9 cellular contexts compared by ENCODE assay signal in the genomic region with DNA sequence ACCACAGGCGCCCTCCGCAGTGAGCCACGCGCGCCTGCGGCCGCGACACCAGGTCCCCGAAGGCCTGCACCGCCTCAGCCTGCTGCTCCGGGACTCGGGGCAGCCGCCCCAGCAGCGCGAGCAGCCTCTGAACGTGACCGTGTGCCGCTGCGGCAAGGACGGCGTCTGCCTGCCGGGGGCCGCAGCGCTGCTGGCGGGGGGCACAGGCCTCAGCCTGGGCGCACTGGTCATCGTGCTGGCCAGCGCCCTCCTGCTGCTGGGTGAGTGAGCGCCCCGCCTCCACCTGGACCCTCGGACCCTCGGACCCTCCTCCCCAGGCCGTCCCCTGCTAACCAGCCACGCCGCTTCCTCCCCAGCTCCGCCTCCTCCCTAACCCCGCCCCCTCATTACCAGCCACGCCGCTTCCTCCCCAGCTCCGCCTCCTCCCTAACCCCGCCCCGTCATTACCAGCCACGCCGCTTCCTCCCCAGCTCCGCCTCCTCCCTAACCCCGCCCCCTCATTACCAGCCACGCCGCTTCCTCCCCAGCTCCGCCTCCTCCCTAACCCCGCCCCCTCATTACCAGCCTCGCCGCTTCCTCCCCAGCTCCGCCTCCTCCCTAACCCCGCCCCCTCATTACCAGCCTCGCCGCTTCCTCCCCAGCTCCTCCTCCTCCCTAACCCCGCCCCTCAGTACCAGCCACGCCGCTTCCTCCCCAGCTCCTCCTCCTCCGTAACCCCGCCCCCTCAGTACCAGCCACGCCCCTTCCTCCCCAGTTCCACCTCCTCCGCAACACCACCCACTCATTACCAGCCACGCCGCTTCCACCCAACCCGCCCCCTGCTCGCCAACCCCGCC. TPM values are rescaled to one million over a fixed set of nuclear protein-coding genes. Genes with fewer than 3 reads are reported as not detected.
DNase-seq lines count a peak whose midpoint lies in the region; FAIRE-seq and TF ChIP-seq lines count a peak whose summit lies in the region.
"Not testable (repeated sequence)": the region's sequence is repeated elsewhere in the genome, so short reads cannot be mapped to it uniquely, and the experiment has no call there.
"Had no signal": no experiment of that assay in that cellular context is flagged by ENCODE, and none has a peak within 500 bp of the region (broad histone marks: within the 10 kb centered on the region; RNA-seq: fewer than 3 reads in every experiment).

No MANE protein-coding gene starts in this region.

- not testable (repeated sequence) for H3K4me3 Mint-ChIP-seq in progenitor cell of endocrine pancreas (ENCODE audit: low read depth)

- not testable (repeated sequence) for H3K9me3 ChIP-seq in right atrium auricular region; stomach smooth muscle (ENCODE audit: control insufficient read depth in 2 of 2, low read length in 2 of 2)

- H3K36me3 Mint-ChIP-seq in progenitor cell of endocrine pancreas (ENCODE audit: insufficient read depth) = not testable (repeated sequence)

- not testable (repeated sequence) for TF ChIP-seq CTCF in bronchial epithelial cell (IDR thresholded peaks at IDR 0.05; ENCODE audit: insufficient read depth, low read length, severe bottlenecking); right atrium auricular region (IDR thresholded peaks at IDR 0.05); progenitor cell of endocrine pancreas (IDR thresholded peaks at IDR 0.05; ENCODE audit: unreplicated experiment)

- DNase-seq in DMS53 (lab: John Stamatoyannopoulos, UW) (peak; percentile 60), HT1080 (ENCODE audit: low read depth) (peak; percentile 49), OCI-M1 (lab: John Stamatoyannopoulos, UW) (peak; percentile 92), bronchial epithelial cell (ENCODE audit: low read depth) (peak; percentile 64), right atrium auricular region (ENCODE audit: low spot score) (peak; percentile 73), progenitor cell of endocrine pancreas (ENCODE audit: low spot score, unreplicated experiment) (peak; percentile 17)
- DNase-seq in activated CD4-positive, alpha-beta T cell treated with anti-CD3 and anti-CD28 coated beads, Interleukin-2, amount 50 U/mL, for 4 hours = peak; percentile 52 to 63

- H3K4me3 ChIP-seq in bronchial epithelial cell (ENCODE audit: low read depth, low read length) = peak overlapping the region; percentile 37
- H3K4me3 ChIP-seq in right atrium auricular region = peak overlapping the region; percentile 40 to 55
- H3K4me3 ChIP-seq in stomach smooth muscle (ENCODE audit: low read length in 2 of 2) = peak overlapping the region; percentile 57 to 71

- not testable (repeated sequence) for H3K27ac ChIP-seq in right atrium auricular region; stomach smooth muscle (ENCODE audit: low read length)

- H3K27me3 Mint-ChIP-seq in progenitor cell of endocrine pancreas = peaks cover 24% of the 10 kb centered on the region

- H3K9me3 Mint-ChIP-seq in progenitor cell of endocrine pancreas (ENCODE audit: low read depth) = not testable (repeated sequence)

- not testable (repeated sequence) for H3K4me1 Mint-ChIP-seq in progenitor cell of endocrine pancreas (ENCODE audit: low read depth)

- not testable (repeated sequence) for H3K9ac ChIP-seq in stomach smooth muscle (ENCODE audit: low read length in 2 of 2)

- not testable (repeated sequence) for H3K27me3 ChIP-seq in bronchial epithelial cell (ENCODE audit: control insufficient read depth, insufficient read depth, low read length); right atrium auricular region; stomach smooth muscle (ENCODE audit: control insufficient read depth in 1 of 2, insufficient read depth in 2 of 2, low read length in 2 of 2)

- not testable (repeated sequence) for H3K36me3 ChIP-seq in bronchial epithelial cell (ENCODE audit: control insufficient read depth, insufficient read depth, low read length); right atrium auricular region; stomach smooth muscle (ENCODE audit: control insufficient read depth in 2 of 2, insufficient read depth in 2 of 2, low read length in 2 of 2)

- FAIRE-seq in bronchial epithelial cell (lab: Jason Lieb, UNC) = not testable (repeated sequence)

- H3K4me1 ChIP-seq in right atrium auricular region = peaks cover 0 to 19% of the 10 kb centered on the region in 2 donors
- not testable (repeated sequence) for H3K4me1 ChIP-seq in stomach smooth muscle (ENCODE audit: control insufficient read depth, insufficient read depth, low read length)

- not testable (repeated sequence) for H3K27ac Mint-ChIP-seq in progenitor cell of endocrine pancreas

RNA-seq across cellular contexts. Expression of a gene that starts 7.9 kb away (rescaled TPM):
- not detected in 2 replicates for total RNA-seq in HT1080 (2014; rRNA removed; shearing (Covaris generic))
- polyA plus RNA-seq in HT1080 (2015; cell fraction: cytosol; rRNA removed) = not detected in 2 replicates
- 0.06 TPM in 1 of 2 replicates, not detected in the other for polyA plus RNA-seq in HT1080 (2015; cell fraction: nucleus; rRNA removed)
- total RNA-seq in bronchial epithelial cell (0.26 TPM in 1 of 2 replicates, not detected in the other), right atrium auricular region (under 1 TPM in 1 of 2 donors, not detected in 1; 0.75 TPM), progenitor cell of endocrine pancreas (6.9 and 10.3 TPM in 2 replicates)

RNA-seq across cellular contexts. Expression of a gene that starts 20.9 kb away (rescaled TPM):
- total RNA-seq in HT1080 (2014; rRNA removed; shearing (Covaris generic)) = not detected in 2 replicates
- polyA plus RNA-seq in HT1080 (2015; cell fraction: cytosol; rRNA removed) = not detected in 2 replicates
- 0.11 and 0.15 TPM in 2 replicates for polyA plus RNA-seq in HT1080 (2015; cell fraction: nucleus; rRNA removed)
- under 0.01 TPM in 2 replicates for total RNA-seq in bronchial epithelial cell
- not detected for total RNA-seq in right atrium auricular region
- total RNA-seq in progenitor cell of endocrine pancreas = not detected in 2 replicates
- total RNA-seq: mesenteric fat pad had no signal

RNA-seq across cellular contexts. Expression of a gene that starts 25.1 kb away (rescaled TPM):
- 8.7 and 23.8 TPM in 2 replicates for total RNA-seq in HT1080 (2014; rRNA removed; shearing (Covaris generic))
- polyA plus RNA-seq in HT1080 (2015; cell fraction: cytosol; rRNA removed) = 4.7 and 5.4 TPM in 2 replicates
- 8.4 and 9.4 TPM in 2 replicates for polyA plus RNA-seq in HT1080 (2015; cell fraction: nucleus; rRNA removed)
- total RNA-seq in bronchial epithelial cell (8.8 and 10.3 TPM in 2 replicates), right atrium auricular region (1 to 10 TPM; 5.7 to 8.0 TPM), progenitor cell of endocrine pancreas (10.5 and 11.2 TPM in 2 replicates)

Comparison
In these comparisons a context has a peak if more than half of its experiments do, and no peak if none do; other contexts are left out.
1. DNase-seq: peak in every context shown above with its lines; median percentile 92 in OCI-M1; 73 in right atrium auricular region; 64 in bronchial epithelial cell; 60 in DMS53; 58 in activated CD4-positive, alpha-beta T cell treated with anti-CD3 and anti-CD28 coated beads, Interleukin-2, amount 50 U/mL, for 4 hours; 49 in HT1080; 17 in progenitor cell of endocrine pancreas.